ENCODE assay signal across 25 cellular contexts in genomic region chr19:46789371-46789770, GRCh38. TPM values are rescaled to one million over a fixed set of nuclear protein-coding genes. Genes with fewer than 3 reads are reported as not detected.
DNase-seq lines count a peak whose midpoint lies in the region; ATAC-seq and TF ChIP-seq lines count a peak whose summit lies in the region.
"Had no signal": no experiment of that assay in that cellular context is flagged by ENCODE, and none has a peak within 500 bp of the region (broad histone marks: within the 10 kb centered on the region; RNA-seq: fewer than 3 reads in every experiment).

No MANE protein-coding gene starts in this region.

- H4K8ac ChIP-seq in H9 (replicated peaks; ENCODE audit: insufficient read length, low read depth, low read length): no peak overlapping the region

- no peak overlapping the region for H2BK12ac ChIP-seq in H9 (ENCODE audit: insufficient read length, low read depth, low read length)

- no CpG with 5 or more reads among the region's 8 CpGs for WGBS in H9 (ENCODE audit: extremely low coverage, insufficient read length, low lambda C conversion rate)

- peak overlapping the region in 1 of 2 experiments; percentile 42; a peak in 2 of 5 replicates for H3K4me3 Mint-ChIP-seq in H9
- no peak overlapping the region for H3K4me3 Mint-ChIP-seq in activated naive CD8-positive, alpha-beta T cell treated with anti-CD3 and anti-CD28 coated beads, Interleukin-2, amount 50 U/mL, for 24 hours
- H3K4me3 Mint-ChIP-seq in natural killer cell treated with Interleukin-12 subunit alpha and Interleukin-12 subunit beta and Interleukin-15 and Interleukin-18, amount 100 ng/mL, for 72 hours: peak overlapping the region; percentile 39

- H3K14ac ChIP-seq in H9 (ENCODE audit: insufficient read depth, low read length): no peak overlapping the region

- H3K9me3 Mint-ChIP-seq in H9: no peaks in the 10 kb centered on the region; a peak in 1 of 5 replicates
- H3K9me3 Mint-ChIP-seq in activated naive CD8-positive, alpha-beta T cell treated with anti-CD3 and anti-CD28 coated beads, Interleukin-2, amount 50 U/mL, for 24 hours: no peaks in the 10 kb centered on the region
- H3K9me3 Mint-ChIP-seq in natural killer cell treated with Interleukin-12 subunit alpha and Interleukin-12 subunit beta and Interleukin-15 and Interleukin-18, amount 100 ng/mL, for 72 hours: no peaks in the 10 kb centered on the region
- H3K9me3 Mint-ChIP-seq: activated T-cell treated with anti-CD3 and anti-CD28 coated beads, Interleukin-2, amount 50 U/mL, for 72 hours; stimulated activated naive CD8-positive, alpha-beta T cell treated with anti-CD3 and anti-CD28 coated beads, Interleukin-15, amount 100 ng/mL, for 72 hours had no signal

- peaks cover 19% of the 10 kb centered on the region for H3K23me2 ChIP-seq in H9 (ENCODE audit: insufficient read length, low read depth, low read length, poor library complexity, severe bottlenecking)

- no peak for TF ChIP-seq CTCF in H9 (conservative IDR thresholded peaks at IDR 0.05)

- peaks cover 13 to 25% (median 19%) of the 10 kb centered on the region in 3 experiments for H3K36me3 Mint-ChIP-seq in H9 (ENCODE audit: insufficient read depth in 1 of 3, low read depth in 3 of 3)
- H3K36me3 Mint-ChIP-seq in activated naive CD8-positive, alpha-beta T cell treated with anti-CD3 and anti-CD28 coated beads, Interleukin-2, amount 50 U/mL, for 24 hours (ENCODE audit: low read depth): peaks cover 29% of the 10 kb centered on the region
- peaks cover 12% of the 10 kb centered on the region for H3K36me3 Mint-ChIP-seq in natural killer cell treated with Interleukin-12 subunit alpha and Interleukin-12 subunit beta and Interleukin-15 and Interleukin-18, amount 100 ng/mL, for 72 hours

- peaks cover 18% of the 10 kb centered on the region for H3K27me3 Mint-ChIP-seq in H9 (ENCODE audit: low read depth)
- no peaks in the 10 kb centered on the region for H3K27me3 Mint-ChIP-seq in activated naive CD8-positive, alpha-beta T cell treated with anti-CD3 and anti-CD28 coated beads, Interleukin-2, amount 50 U/mL, for 24 hours
- no peaks in the 10 kb centered on the region for H3K27me3 Mint-ChIP-seq in natural killer cell treated with Interleukin-12 subunit alpha and Interleukin-12 subunit beta and Interleukin-15 and Interleukin-18, amount 100 ng/mL, for 72 hours
- H3K27me3 Mint-ChIP-seq: stimulated activated naive CD8-positive, alpha-beta T cell treated with anti-CD3 and anti-CD28 coated beads, Interleukin-15, amount 100 ng/mL, for 72 hours had no signal

- no peak overlapping the region for H2BK5ac ChIP-seq in H9 (ENCODE audit: insufficient read length, low read length)

- peak overlapping the region; percentile 28 for H2BK120ac ChIP-seq in H9 (ENCODE audit: low read depth, low read length, poor library complexity, severe bottlenecking)

- ATAC-seq in activated naive CD8-positive, alpha-beta T cell treated with anti-CD3 and anti-CD28 coated beads, Interleukin-2, amount 50 U/mL, for 24 hours: no peak
- no peak for ATAC-seq in natural killer cell treated with Interleukin-12 subunit alpha and Interleukin-12 subunit beta and Interleukin-15 and Interleukin-18, amount 100 ng/mL, for 72 hours
- no peak for ATAC-seq in HG03571 (IDR thresholded peaks at IDR 0.05; ENCODE audit: unreplicated experiment)

- H4K91ac ChIP-seq in H9 (ENCODE audit: insufficient read length, low read depth, low read length): no peak overlapping the region

- H3K9ac ChIP-seq in BLaER1 treated with 17β-estradiol and CSF1 and Interleukin-3, amounts not matched to agents 10 nM and 100 nM: peak overlapping the region in 1 of 11 experiments; percentile 44; a peak in 2 of 22 replicates
- no peak overlapping the region for H3K9ac ChIP-seq in H9 (ENCODE audit: extremely low read depth, insufficient read length, low read length)

- H3K18ac ChIP-seq in H9 (ENCODE audit: insufficient read length, low read depth, low read length): peak overlapping the region; percentile 17

- H2AK5ac ChIP-seq in H9 (ENCODE audit: insufficient read length, low read length): peak overlapping the region; percentile 43

- H3K4me3 ChIP-seq in BLaER1 treated with 17β-estradiol and CSF1 and Interleukin-3, amounts not matched to agents 10 nM and 100 nM: no peak overlapping the region
- H3K4me3 ChIP-seq: body of pancreas, hepatocyte, mucosa of descending colon had no signal

- H2BK15ac ChIP-seq in H9 (ENCODE audit: low read depth, low read length): no peak overlapping the region

- no peak for DNase-seq in H9
- DNase-seq in activated naive CD8-positive, alpha-beta T cell treated with anti-CD3 and anti-CD28 coated beads, Interleukin-2, amount 50 U/mL, for 24 hours: no peak
- DNase-seq in natural killer cell treated with Interleukin-12 subunit alpha and Interleukin-12 subunit beta and Interleukin-15 and Interleukin-18, amount 100 ng/mL, for 72 hours (ENCODE audit: low spot score): no peak
- no peak for DNase-seq in NCI-H748 (lab: John Stamatoyannopoulos, UW; ENCODE audit: unreplicated experiment)
- DNase-seq in NCI-H526 treated with DMSO at 0.1 percent for 48 hours (lab: John Stamatoyannopoulos, UW): no peak
- DNase-seq in SHP77 (lab: John Stamatoyannopoulos, UW): no peak
- DNase-seq: activated CD4-positive, alpha-beta T cell treated with anti-CD3 and anti-CD28 coated beads for 1 hour; activated T-cell treated with anti-CD3 and anti-CD28 coated beads, Interleukin-2, amount 50 U/mL, for 72 hours; body of pancreas; DMS53; effector CD4-positive, alpha-beta T cell; foreskin melanocyte; GF-D8; KG1; mucosa of descending colon; OCI-M1; SHP77 treated with DMSO at 0.1 percent for 48 hours; stimulated activated CD4-positive, alpha-beta T cell treated with anti-CD3 and anti-CD28 coated beads, Interleukin-4, amount 100 ng/mL, for 24 hours; stimulated activated naive CD8-positive, alpha-beta T cell treated with anti-CD3 and anti-CD28 coated beads, Interleukin-15, amount 100 ng/mL, for 72 hours; SW 1271; transverse colon had no signal

- no peak overlapping the region for H3T11ph ChIP-seq in H9 (ENCODE audit: low read length)

- no peaks in the 10 kb centered on the region for H3K9me3 ChIP-seq in BLaER1 treated with 17β-estradiol and CSF1 and Interleukin-3, amounts not matched to agents 10 nM and 100 nM (replicated peaks in 1 of 11)
- no peaks in the 10 kb centered on the region for H3K9me3 ChIP-seq in H9 (ENCODE audit: control insufficient read depth, low read depth, low read length)
- H3K9me3 ChIP-seq: body of pancreas, mucosa of descending colon, transverse colon had no signal

- peaks cover 42 to 65% (median 58%) of the 10 kb centered on the region in 10 experiments for H3K4me1 ChIP-seq in BLaER1 treated with 17β-estradiol and CSF1 and Interleukin-3, amounts not matched to agents 10 nM and 100 nM
- H3K4me1 ChIP-seq in H9 (ENCODE audit: insufficient read depth, low read length): peaks cover 5% of the 10 kb centered on the region; the same call in 1 of the 2 replicates

- peak overlapping the region; percentile 33 to 98 (median 59); a peak in 19 of 22 replicates for H3K4me2 ChIP-seq in BLaER1 treated with 17β-estradiol and CSF1 and Interleukin-3, amounts not matched to agents 10 nM and 100 nM
- H3K4me2 ChIP-seq in H9 (ENCODE audit: insufficient read depth, insufficient read length, low read length): no peak overlapping the region

- H2BK20ac ChIP-seq in H9 (ENCODE audit: low read depth, low read length, poor library complexity, severe bottlenecking): no peak overlapping the region

- peaks cover 28% of the 10 kb centered on the region; the same call in 1 of the 2 replicates for H3K79me2 ChIP-seq in H9 (ENCODE audit: insufficient read depth, low read length)

- H2AFZ ChIP-seq in H9 (ENCODE audit: low read length): no peak overlapping the region
- H2AFZ ChIP-seq: hepatocyte had no signal

- H3K79me1 ChIP-seq in H9 (ENCODE audit: insufficient read depth, low read depth, low read length, poor library complexity, severe bottlenecking): no peaks in the 10 kb centered on the region

- H3K27me3 ChIP-seq in BLaER1 treated with 17β-estradiol and CSF1 and Interleukin-3, amounts not matched to agents 10 nM and 100 nM: no peaks in the 10 kb centered on the region
- no peaks in the 10 kb centered on the region; the same call in 1 of the 2 replicates for H3K27me3 ChIP-seq in H9 (ENCODE audit: insufficient read depth, low read length)
- H3K27me3 ChIP-seq: body of pancreas, hepatocyte, transverse colon had no signal

- peaks cover 14 to 26% of the 10 kb centered on the region in 2 experiments for H3K4me1 Mint-ChIP-seq in H9
- H3K4me1 Mint-ChIP-seq in activated naive CD8-positive, alpha-beta T cell treated with anti-CD3 and anti-CD28 coated beads, Interleukin-2, amount 50 U/mL, for 24 hours: peaks cover 31% of the 10 kb centered on the region
- H3K4me1 Mint-ChIP-seq in natural killer cell treated with Interleukin-12 subunit alpha and Interleukin-12 subunit beta and Interleukin-15 and Interleukin-18, amount 100 ng/mL, for 72 hours (ENCODE audit: low read depth in 2 of 2): peaks cover 29 to 34% of the 10 kb centered on the region in 2 donors

- peak overlapping the region in 4 of 11 experiments; percentile 38 to 64 (median 50); a peak in 3 of 22 replicates for H3K27ac ChIP-seq in BLaER1 treated with 17β-estradiol and CSF1 and Interleukin-3, amounts not matched to agents 10 nM and 100 nM
- H3K27ac ChIP-seq in H9 (ENCODE audit: insufficient read length, low read depth, low read length): no peak overlapping the region
- H3K27ac ChIP-seq: body of pancreas, C4-2B, hepatocyte had no signal

- no peak overlapping the region; a peak in 1 of 7 replicates for H3K27ac Mint-ChIP-seq in H9
- peak overlapping the region; percentile 98 for H3K27ac Mint-ChIP-seq in activated naive CD8-positive, alpha-beta T cell treated with anti-CD3 and anti-CD28 coated beads, Interleukin-2, amount 50 U/mL, for 24 hours
- H3K27ac Mint-ChIP-seq in natural killer cell treated with Interleukin-12 subunit alpha and Interleukin-12 subunit beta and Interleukin-15 and Interleukin-18, amount 100 ng/mL, for 72 hours: peak overlapping the region; percentile 99
- H3K27ac Mint-ChIP-seq: stimulated activated naive CD8-positive, alpha-beta T cell treated with anti-CD3 and anti-CD28 coated beads, Interleukin-15, amount 100 ng/mL, for 72 hours had no signal

- peaks cover 0 to 40% (median 30%) of the 10 kb centered on the region in 11 experiments; a peak in 19 of 22 replicates for H4K20me1 ChIP-seq in BLaER1 treated with 17β-estradiol and CSF1 and Interleukin-3, amounts not matched to agents 10 nM and 100 nM
- peaks cover 4% of the 10 kb centered on the region for H4K20me1 ChIP-seq in H9 (ENCODE audit: control insufficient read depth, insufficient read depth, insufficient read length)

- no peak overlapping the region for H4K5ac ChIP-seq in H9 (ENCODE audit: insufficient read length, low read depth, low read length)

- peaks cover 0 to 18% (median 15%) of the 10 kb centered on the region in 11 experiments; a peak in 16 of 22 replicates for H3K36me3 ChIP-seq in BLaER1 treated with 17β-estradiol and CSF1 and Interleukin-3, amounts not matched to agents 10 nM and 100 nM
- H3K36me3 ChIP-seq: transverse colon had no signal

- H3K23ac ChIP-seq in H9 (ENCODE audit: insufficient read length, low read depth, low read length): no peak overlapping the region

- no peak overlapping the region for H3K56ac ChIP-seq in H9 (ENCODE audit: insufficient read length, low read depth, low read length)

- no peak overlapping the region for H3K4ac ChIP-seq in H9 (ENCODE audit: low read depth, low read length)

RNA-seq across cellular contexts. Expression of gene SLC1A5, which starts 1.0 kb away (rescaled TPM):
- total RNA-seq in H9 (2021): 258 and 269 TPM in 2 replicates
- total RNA-seq in natural killer cell treated with Interleukin-12 subunit alpha and Interleukin-12 subunit beta and Interleukin-15 and Interleukin-18, amount 100 ng/mL, for 72 hours: 100 to 1,000 TPM; 215 to 269 TPM

RNA-seq across cellular contexts. Expression of gene STRN4, which starts 43.1 kb away (rescaled TPM):
- 143 and 148 TPM in 2 replicates for total RNA-seq in H9 (2021)
- total RNA-seq in natural killer cell treated with Interleukin-12 subunit alpha and Interleukin-12 subunit beta and Interleukin-15 and Interleukin-18, amount 100 ng/mL, for 72 hours: 100 to 1,000 TPM in 1 of 2 donors, 10 to 100 TPM in 1; 88.9 to 121 TPM

RNA-seq across cellular contexts. Expression of gene FKRP, which starts 43.5 kb away (rescaled TPM):
- 39.1 and 42.2 TPM in 2 replicates for total RNA-seq in H9 (2021)
- 10 to 100 TPM; 16.4 to 25.4 TPM for total RNA-seq in natural killer cell treated with Interleukin-12 subunit alpha and Interleukin-12 subunit beta and Interleukin-15 and Interleukin-18, amount 100 ng/mL, for 72 hours

Comparison
In these comparisons a context has a peak if more than half of its experiments do, and no peak if none do; other contexts are left out.
1. H3K27ac Mint-ChIP-seq: peak in activated naive CD8-positive, alpha-beta T cell treated with anti-CD3 and anti-CD28 coated beads, Interleukin-2, amount 50 U/mL, for 24 hours (single experiment) and natural killer cell treated with Interleukin-12 subunit alpha and Interleukin-12 subunit beta and Interleukin-15 and Interleukin-18, amount 100 ng/mL, for 72 hours (2 of 2); none in H9 (0 of 3).